Comparison of ENCODE assay signal across 14 cellular contexts in the genomic region with DNA sequence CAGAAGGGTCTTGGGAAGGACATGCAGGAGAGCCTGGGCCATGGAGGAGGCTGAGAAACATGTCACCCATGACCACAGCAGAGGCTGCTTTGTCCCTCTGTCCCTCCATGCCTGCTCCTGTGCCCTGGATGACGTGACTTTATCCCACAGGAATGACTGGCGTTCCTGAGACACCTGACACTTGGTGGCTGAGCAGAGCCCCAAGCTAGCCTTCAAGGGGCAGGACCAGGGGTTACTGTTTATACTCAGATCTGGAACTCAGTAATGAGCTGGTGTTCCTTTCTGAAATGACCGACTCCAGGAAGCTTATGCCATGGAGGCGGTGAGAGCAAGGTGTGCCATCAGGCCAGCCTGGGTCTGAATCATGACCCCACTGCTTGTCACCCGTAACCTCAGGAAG.
"Had no signal": no experiment of that assay in that cellular context is flagged by ENCODE, and none has a peak within 500 bp of the region (broad histone marks: within the 10 kb centered on the region; RNA-seq: fewer than 3 reads in every experiment).

No MANE protein-coding gene starts in this region.

- H3K36me3 ChIP-seq: left ventricle myocardium inferior, right atrium auricular region, upper lobe of left lung had no signal

- H3K4me3 ChIP-seq: left ventricle myocardium inferior, right atrium auricular region, upper lobe of left lung had no signal

- H3K27ac ChIP-seq: foreskin keratinocyte, left ventricle myocardium inferior, right atrium auricular region, upper lobe of left lung had no signal

- H3K9me3 ChIP-seq: left ventricle myocardium inferior, right atrium auricular region, upper lobe of left lung had no signal

- DNase-seq: activated CD4-positive, alpha-beta T cell treated with anti-CD3 and anti-CD28 coated beads, Interleukin-2, amount 50 U/mL, for 48 hours; activated CD8-positive, alpha-beta memory T cell treated with anti-CD3 and anti-CD28 coated beads, Interleukin-2, amount 10 ng/mL, durations not matched to agents 7 days and 5 days; activated gamma-delta T cell; activated naive CD8-positive, alpha-beta T cell treated with anti-CD3 and anti-CD28 coated beads, Interleukin-2, amount 10 ng/mL, durations not matched to agents 7 days and 5 days; activated T-cell treated with anti-CD3 and anti-CD28 coated beads, Interleukin-2, amount 50 U/mL, for 24 hours; anterior cingulate cortex; endodermal cell; foreskin keratinocyte; left ventricle myocardium inferior; stimulated activated naive CD4-positive, alpha-beta T cell treated with Interleukin-2 at 50 U/mL for 16 hours; upper lobe of left lung had no signal

- ATAC-seq: activated CD4-positive, CD25-positive, alpha-beta regulatory T cell treated with anti-CD3 and anti-CD28 coated beads, Interleukin-2, amount 50 U/mL, for 24 hours; activated CD8-positive, alpha-beta memory T cell treated with anti-CD3 and anti-CD28 coated beads, Interleukin-2, amount 10 ng/mL, durations not matched to agents 7 days and 5 days; foreskin keratinocyte; SK-N-SH treated with all-trans-retinoic acid at 6 μM for 48 hours had no signal

- H3K27me3 ChIP-seq: foreskin keratinocyte, right atrium auricular region, upper lobe of left lung had no signal
